In the genomic region with DNA sequence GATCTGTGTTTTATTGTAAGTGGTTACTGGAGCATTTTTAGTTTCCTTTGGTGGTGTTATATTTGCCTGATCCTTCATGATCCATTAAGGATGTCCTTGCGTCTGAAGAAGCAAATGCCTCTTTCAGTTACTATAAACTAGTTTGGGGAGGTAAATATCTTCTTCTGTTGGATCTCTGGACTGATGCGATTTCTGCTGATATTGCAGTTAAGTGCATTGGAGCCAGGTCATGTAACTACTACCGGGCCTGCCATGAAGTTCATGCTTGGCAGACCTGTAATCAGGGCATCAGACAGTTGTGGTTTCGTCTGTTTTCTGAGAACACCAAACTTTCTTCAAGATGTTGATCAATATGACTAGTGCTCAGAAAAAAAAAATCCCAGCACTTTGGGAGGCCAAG, we compare ENCODE assay signal across 16 cellular contexts.
"Had no signal": no experiment of that assay in that cellular context is flagged by ENCODE, and none has a peak within 500 bp of the region (broad histone marks: within the 10 kb centered on the region; RNA-seq: fewer than 3 reads in every experiment).

No MANE protein-coding gene starts in this region.

- H3K27ac ChIP-seq: coronary artery, heart left ventricle, neural progenitor cell, ovary, testis, tibial nerve had no signal

- H3K27me3 ChIP-seq: heart left ventricle, neural progenitor cell, ovary, testis, tibial nerve had no signal

- H3K4me3 ChIP-seq: heart left ventricle, neural progenitor cell, ovary, smooth muscle cell, testis, tibial nerve had no signal

- H3K27ac Mint-ChIP-seq: natural killer cell; neural progenitor cell; stimulated activated naive CD8-positive, alpha-beta T cell treated with anti-CD3 and anti-CD28 coated beads, Interleukin-15, Interleukin-2, amounts not matched to agents 100 ng/mL and 50 ng/mL, for 24 hours had no signal

- H3K4me3 Mint-ChIP-seq: natural killer cell; neural progenitor cell; stimulated activated naive CD8-positive, alpha-beta T cell treated with anti-CD3 and anti-CD28 coated beads, Interleukin-15, Interleukin-2, amounts not matched to agents 100 ng/mL and 50 ng/mL, for 24 hours had no signal

- H3K4me1 ChIP-seq: heart left ventricle, neural progenitor cell, testis, tibial nerve had no signal

- DNase-seq: effector CD4-positive, alpha-beta T cell; heart left ventricle; hippocampal formation; mammary epithelial cell; natural killer cell; nucleus accumbens; ovary; right cardiac atrium; stimulated activated CD4-positive, alpha-beta T cell treated with anti-CD3 and anti-CD28 coated beads, Interleukin-2, amount 100 ng/mL, for 48 hours; testis had no signal

- H3K36me3 ChIP-seq: ovary had no signal

- H3K4me1 Mint-ChIP-seq: neural progenitor cell had no signal

- H3K27me3 Mint-ChIP-seq: stimulated activated naive CD8-positive, alpha-beta T cell treated with anti-CD3 and anti-CD28 coated beads, Interleukin-15, Interleukin-2, amounts not matched to agents 100 ng/mL and 50 ng/mL, for 24 hours had no signal

- H3K9ac ChIP-seq: neural progenitor cell had no signal

- ATAC-seq: esophagus mucosa, heart left ventricle, natural killer cell, right cardiac atrium had no signal
